8 cellular contexts compared by ENCODE assay signal in the genomic region with DNA sequence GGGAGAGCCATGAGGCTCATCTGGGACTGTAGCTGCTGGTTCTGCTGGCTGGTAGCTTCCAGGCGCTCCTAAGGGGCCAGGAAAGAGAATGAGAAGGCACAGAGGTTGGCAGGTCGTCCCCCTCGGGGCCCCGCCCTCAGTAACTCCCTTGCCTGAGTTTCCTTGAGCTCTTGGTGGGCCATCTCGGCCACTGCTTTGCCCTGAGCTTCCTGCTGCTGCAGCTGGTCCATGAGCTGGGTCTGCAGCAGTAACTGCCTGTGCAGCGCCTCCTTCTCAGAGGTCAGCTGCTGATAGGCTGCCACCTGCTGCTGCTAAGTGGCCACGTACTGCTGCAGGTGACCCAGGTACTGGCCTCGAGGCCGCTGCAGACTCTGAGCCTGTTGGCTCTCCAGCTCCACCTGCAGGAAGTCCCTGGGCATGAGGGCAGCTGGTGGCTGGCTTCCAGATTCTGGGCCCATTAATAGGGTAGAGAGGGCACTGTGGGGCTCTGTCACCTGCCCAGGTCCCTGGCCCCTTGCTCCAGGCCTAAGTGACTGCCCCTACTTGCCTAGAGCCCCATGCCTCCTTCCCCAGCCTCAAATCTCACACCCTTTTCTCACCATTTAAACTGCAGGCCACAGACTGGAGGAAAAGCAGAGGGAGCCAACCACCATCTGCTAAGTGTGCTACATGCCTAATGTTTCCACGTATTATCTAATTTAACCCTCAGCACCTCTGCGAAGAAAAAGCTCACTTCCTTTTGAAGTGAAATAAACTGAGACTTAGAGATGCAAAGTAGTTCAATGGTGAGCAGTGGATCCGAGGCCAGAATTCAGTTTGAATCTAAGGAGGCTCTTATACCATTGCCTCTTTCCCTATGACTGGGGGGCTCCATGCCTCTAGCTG. TPM values are rescaled to one million over a fixed set of nuclear protein-coding genes. Genes with fewer than 3 reads are reported as not detected.
DNase-seq lines count a peak whose midpoint lies in the region; ATAC-seq and TF ChIP-seq lines count a peak whose summit lies in the region.

No MANE protein-coding gene starts in this region.

- H3K9me3 Mint-ChIP-seq in osteocyte (ENCODE audit: unreplicated experiment), result no peaks in the 10 kb centered on the region

- ATAC-seq in gastroesophageal sphincter, result no peak

- H3K36me3 Mint-ChIP-seq in osteocyte (ENCODE audit: unreplicated experiment), result no peaks in the 10 kb centered on the region

- DNase-seq in H4 (ENCODE audit: low spot score), result peak; percentile 19
- peak; percentile 59 for DNase-seq in NCI-H526 treated with DMSO at 0.1 percent for 48 hours (lab: John Stamatoyannopoulos, UW)
- peak; percentile 29 for DNase-seq in activated T-cell treated with anti-CD3 and anti-CD28 coated beads for 24 hours (ENCODE audit: low read depth)
- no peak for DNase-seq in fibroblast of mammary gland (ENCODE audit: low read depth)
- no peak for DNase-seq in osteocyte (ENCODE audit: extremely low spot score, unreplicated experiment)
- no peak for DNase-seq in NCI-H1694 (lab: John Stamatoyannopoulos, UW)

- TF ChIP-seq POLR2A in gastroesophageal sphincter (IDR thresholded peaks at IDR 0.05), result no peak

- H3K4me1 ChIP-seq in BLaER1 treated with 17β-estradiol and CSF1 and Interleukin-3, amounts not matched to agents 10 nM and 100 nM, result peaks cover 0 to 20% (median 14%) of the 10 kb centered on the region in 10 experiments; a peak in 14 of 20 replicates
- H3K4me1 ChIP-seq in gastroesophageal sphincter, result no peaks in the 10 kb centered on the region

- H3K4me3 Mint-ChIP-seq in osteocyte (ENCODE audit: unreplicated experiment), result no peak overlapping the region

- WGBS in gastroesophageal sphincter (ENCODE audit: low coverage in 1 of 2), 2 donors, result 90% methylated on average over 2 of the region's 12 CpGs; no CpG with 5 or more reads in 1 of the 2 donors

- peak overlapping the region in 8 of 11 experiments; percentile 26 to 74 (median 58); a peak in 16 of 22 replicates for H3K4me2 ChIP-seq in BLaER1 treated with 17β-estradiol and CSF1 and Interleukin-3, amounts not matched to agents 10 nM and 100 nM

- no peak for TF ChIP-seq EP300 in gastroesophageal sphincter (IDR thresholded peaks at IDR 0.05)

- H3K4me1 Mint-ChIP-seq in osteocyte (ENCODE audit: unreplicated experiment), result no peaks in the 10 kb centered on the region

- no peak overlapping the region for H3K9ac ChIP-seq in BLaER1 treated with 17β-estradiol and CSF1 and Interleukin-3, amounts not matched to agents 10 nM and 100 nM

- no peaks in the 10 kb centered on the region for H3K9me3 ChIP-seq in BLaER1 treated with 17β-estradiol and CSF1 and Interleukin-3, amounts not matched to agents 10 nM and 100 nM (replicated peaks in 1 of 11)
- no peaks in the 10 kb centered on the region for H3K9me3 ChIP-seq in gastroesophageal sphincter

- TF ChIP-seq CTCF in fibroblast of mammary gland (conservative IDR thresholded peaks at IDR 0.05; ENCODE audit: control insufficient read depth, insufficient read depth, low read depth, low read length), result peak; percentile 42
- peak; percentile 60 for TF ChIP-seq CTCF in osteocyte (IDR thresholded peaks at IDR 0.05)
- peak in 2 of 4 experiments; percentile 25 to 57 for TF ChIP-seq CTCF in gastroesophageal sphincter (IDR thresholded peaks at IDR 0.05)

- no peaks in the 10 kb centered on the region for H4K20me1 ChIP-seq in BLaER1 treated with 17β-estradiol and CSF1 and Interleukin-3, amounts not matched to agents 10 nM and 100 nM

- no peaks in the 10 kb centered on the region for H3K36me3 ChIP-seq in BLaER1 treated with 17β-estradiol and CSF1 and Interleukin-3, amounts not matched to agents 10 nM and 100 nM
- no peaks in the 10 kb centered on the region for H3K36me3 ChIP-seq in gastroesophageal sphincter

- H3K27ac Mint-ChIP-seq in osteocyte (ENCODE audit: unreplicated experiment), result no peak overlapping the region

- no peaks in the 10 kb centered on the region for H3K27me3 ChIP-seq in BLaER1 treated with 17β-estradiol and CSF1 and Interleukin-3, amounts not matched to agents 10 nM and 100 nM
- H3K27me3 ChIP-seq in gastroesophageal sphincter, result peaks cover 28% of the 10 kb centered on the region

- H3K27ac ChIP-seq in BLaER1 treated with 17β-estradiol and CSF1 and Interleukin-3, amounts not matched to agents 10 nM and 100 nM, result no peak overlapping the region
- H3K27ac ChIP-seq in gastroesophageal sphincter, result no peak overlapping the region

- H3K4me3 ChIP-seq in BLaER1 treated with 17β-estradiol and CSF1 and Interleukin-3, amounts not matched to agents 10 nM and 100 nM, result no peak overlapping the region
- no peak overlapping the region for H3K4me3 ChIP-seq in fibroblast of mammary gland (ENCODE audit: control insufficient read depth, low read depth, low read length)
- no peak overlapping the region for H3K4me3 ChIP-seq in gastroesophageal sphincter

- peaks cover 54% of the 10 kb centered on the region for H3K27me3 Mint-ChIP-seq in osteocyte (ENCODE audit: unreplicated experiment)

RNA-seq across cellular contexts. Expression of a gene that starts 10.8 kb away (rescaled TPM):
- 7.5 and 12.6 TPM in 2 replicates for total RNA-seq in H4 (2014; rRNA removed; shearing (Covaris generic))
- total RNA-seq in osteocyte (12.8 and 13.7 TPM in 2 replicates), gastroesophageal sphincter (10 to 100 TPM in 2 of 4 donors, 1 to 10 TPM in 2; 7.8 to 12.8 (median 10.1) TPM)

RNA-seq across cellular contexts. Expression of a gene that starts 38.8 kb away (rescaled TPM):
- total RNA-seq in H4 (2014; rRNA removed; shearing (Covaris generic)), result 245 and 259 TPM in 2 replicates
- total RNA-seq in osteocyte, result 33.9 and 46.4 TPM in 2 replicates
- 10 to 100 TPM in 1 of 4 donors, 1 to 10 TPM in 3; 2.2 to 12.7 (median 4.5) TPM for total RNA-seq in gastroesophageal sphincter

Comparison
In these comparisons a context has a peak if more than half of its experiments do, and no peak if none do; other contexts are left out.
1. DNase-seq: peak in H4 (single experiment), NCI-H526 treated with DMSO at 0.1 percent for 48 hours (single experiment) and activated T-cell treated with anti-CD3 and anti-CD28 coated beads for 24 hours (single experiment); none in fibroblast of mammary gland (single experiment), osteocyte (single experiment) and NCI-H1694 (single experiment).